In the genomic region with DNA sequence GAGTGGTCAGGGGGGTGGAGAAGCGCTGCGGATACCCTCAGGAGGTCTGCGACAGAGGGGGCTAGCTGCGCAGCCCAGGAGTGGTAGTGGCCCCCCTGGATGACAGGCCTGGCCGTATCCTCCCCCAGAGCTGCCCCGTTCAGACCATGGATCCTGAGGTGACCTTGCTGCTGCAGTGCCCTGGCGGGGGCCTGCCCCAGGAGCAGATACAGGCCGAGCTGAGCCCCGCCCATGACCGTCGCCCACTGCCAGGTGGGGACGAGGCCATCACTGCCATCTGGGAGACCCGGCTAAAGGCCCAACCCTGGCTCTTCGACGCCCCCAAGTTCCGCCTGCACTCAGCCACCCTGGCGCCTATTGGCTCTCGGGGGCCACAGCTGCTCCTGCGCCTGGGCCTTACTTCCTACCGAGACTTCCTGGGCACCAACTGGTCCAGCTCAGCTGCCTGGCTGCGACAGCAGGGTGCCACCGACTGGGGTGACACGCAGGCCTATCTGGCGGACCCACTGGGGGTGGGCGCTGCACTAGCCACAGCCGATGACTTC, we compare ENCODE assay signal across 8 cellular contexts. TPM values are rescaled to one million over a fixed set of nuclear protein-coding genes. Genes with fewer than 3 reads are reported as not detected.
DNase-seq lines count a peak whose midpoint lies in the region; ATAC-seq and TF ChIP-seq lines count a peak whose summit lies in the region.

No MANE protein-coding gene starts in this region.

- H3K4me1 ChIP-seq in foreskin keratinocyte, result peaks cover 12% of the 10 kb centered on the region

- no peak for TF ChIP-seq CTCF in HFFc6 (IDR thresholded peaks at IDR 0.05)
- no peak for TF ChIP-seq CTCF in foreskin keratinocyte (conservative IDR thresholded peaks at IDR 0.05)
- no peak for TF ChIP-seq CTCF in osteocyte (IDR thresholded peaks at IDR 0.05)

- DNase-seq in DMS53 treated with DMSO at 0.1 percent for 48 hours (lab: John Stamatoyannopoulos, UW; ENCODE audit: unreplicated experiment) (peak; percentile 41), HFFc6 (no peak), NOMO-1 (lab: John Stamatoyannopoulos, UW; ENCODE audit: unreplicated experiment in 2 of 2) (peak; percentile 64 to 65), foreskin keratinocyte (no peak), osteocyte (ENCODE audit: extremely low spot score, unreplicated experiment) (no peak)
- peak; percentile 15 to 27 for DNase-seq in activated T-helper 1 cell treated with anti-CD3 and anti-CD28 coated beads, Interleukin-2, amount 50 U/mL, for 16 hours (ENCODE audit: low read depth in 1 of 2, low spot score in 1 of 2)

- H3K36me3 Mint-ChIP-seq in HFFc6 (ENCODE audit: low read depth), result no peaks in the 10 kb centered on the region; the same call in 1 of the 2 replicates
- H3K36me3 Mint-ChIP-seq in osteocyte (ENCODE audit: unreplicated experiment), result no peaks in the 10 kb centered on the region

- no peaks in the 10 kb centered on the region for H3K27me3 ChIP-seq in foreskin keratinocyte

- ATAC-seq in foreskin keratinocyte (peak; percentile 1), GM18519 (IDR thresholded peaks at IDR 0.05; ENCODE audit: low FRiP score, unreplicated experiment) (no peak), HG02840 (IDR thresholded peaks at IDR 0.05; ENCODE audit: low FRiP score, unreplicated experiment) (no peak)

- peak overlapping the region; percentile 87 for H3K4me3 Mint-ChIP-seq in HFFc6
- peak overlapping the region; percentile 81 for H3K4me3 Mint-ChIP-seq in osteocyte (ENCODE audit: unreplicated experiment)

- H3K27me3 Mint-ChIP-seq in HFFc6 (ENCODE audit: insufficient read depth) (no peaks in the 10 kb centered on the region; the same call in 1 of the 2 replicates), osteocyte (ENCODE audit: unreplicated experiment) (no peaks in the 10 kb centered on the region)

- peak overlapping the region; percentile 59 for H3K27ac Mint-ChIP-seq in HFFc6
- peak overlapping the region; percentile 64 for H3K27ac Mint-ChIP-seq in osteocyte (ENCODE audit: unreplicated experiment)

- H3K4me1 Mint-ChIP-seq in HFFc6 (ENCODE audit: low read depth) (peaks cover 35% of the 10 kb centered on the region), osteocyte (ENCODE audit: unreplicated experiment) (peaks cover 37% of the 10 kb centered on the region)

- H3K27ac ChIP-seq in foreskin keratinocyte, result no peak overlapping the region

- H3K9me3 Mint-ChIP-seq in HFFc6, result no peaks in the 10 kb centered on the region
- no peaks in the 10 kb centered on the region for H3K9me3 Mint-ChIP-seq in osteocyte (ENCODE audit: unreplicated experiment)

RNA-seq across cellular contexts. Expression of a gene that starts 0.5 kb away (rescaled TPM):
- total RNA-seq in HFFc6 (2021; fragmentation: NEBNext Ultra II Directional; extraction: Animal tissue kit (Norgen Biotek cat#: 25700)), result 10 to 100 TPM; 46.6 to 57.7 (median 53.7) TPM
- 53.9 and 58.5 TPM in 2 replicates for total RNA-seq in foreskin keratinocyte
- 65.7 and 71.2 TPM in 2 replicates for polyA plus RNA-seq in foreskin keratinocyte
- total RNA-seq in osteocyte, result 43.7 and 46.8 TPM in 2 replicates

RNA-seq across cellular contexts. Expression of a gene that starts 0.6 kb away (rescaled TPM):
- total RNA-seq in HFFc6 (2021; fragmentation: NEBNext Ultra II Directional; extraction: Animal tissue kit (Norgen Biotek cat#: 25700)), result 10 to 100 TPM; 32.6 to 41.1 (median 39.7) TPM
- total RNA-seq in foreskin keratinocyte (28.6 and 34.3 TPM in 2 replicates), osteocyte (39.2 and 39.7 TPM in 2 replicates)
- 36.3 and 42.1 TPM in 2 replicates for polyA plus RNA-seq in foreskin keratinocyte

RNA-seq across cellular contexts. Expression of a gene that starts 3.8 kb away (rescaled TPM):
- total RNA-seq in HFFc6 (2021; fragmentation: NEBNext Ultra II Directional; extraction: Animal tissue kit (Norgen Biotek cat#: 25700)), result 10 to 100 TPM; 21.7 to 29.5 (median 23.2) TPM
- total RNA-seq in foreskin keratinocyte, result 12.7 and 14.1 TPM in 2 replicates
- polyA plus RNA-seq in foreskin keratinocyte, result 23.0 and 25.9 TPM in 2 replicates
- total RNA-seq in osteocyte, result 46.5 and 49.9 TPM in 2 replicates

RNA-seq across cellular contexts. Expression of a gene that starts 7.8 kb away (rescaled TPM):
- 10 to 100 TPM; 65.1 to 80.6 (median 71.2) TPM for total RNA-seq in HFFc6 (2021; fragmentation: NEBNext Ultra II Directional; extraction: Animal tissue kit (Norgen Biotek cat#: 25700))
- total RNA-seq in foreskin keratinocyte (38.3 and 41.3 TPM in 2 replicates), osteocyte (205 and 217 TPM in 2 replicates)
- 70.0 and 70.9 TPM in 2 replicates for polyA plus RNA-seq in foreskin keratinocyte

RNA-seq across cellular contexts. Expression of a gene that starts 14.3 kb away (rescaled TPM):
- 10 to 100 TPM; 54.1 to 95.6 (median 73.1) TPM for total RNA-seq in HFFc6 (2021; fragmentation: NEBNext Ultra II Directional; extraction: Animal tissue kit (Norgen Biotek cat#: 25700))
- 79.5 and 84.0 TPM in 2 replicates for total RNA-seq in foreskin keratinocyte
- 145 and 159 TPM in 2 replicates for polyA plus RNA-seq in foreskin keratinocyte
- 52.9 and 54.7 TPM in 2 replicates for total RNA-seq in osteocyte

Comparison
In these comparisons a context has a peak if more than half of its experiments do, and no peak if none do; other contexts are left out.
1. DNase-seq: peak in DMS53 treated with DMSO at 0.1 percent for 48 hours (single experiment), NOMO-1 (2 of 2) and activated T-helper 1 cell treated with anti-CD3 and anti-CD28 coated beads, Interleukin-2, amount 50 U/mL, for 16 hours (2 of 2); none in HFFc6 (single experiment), foreskin keratinocyte (0 of 2) and osteocyte (single experiment).